8 cellular contexts compared by ENCODE assay signal in the genomic region with DNA sequence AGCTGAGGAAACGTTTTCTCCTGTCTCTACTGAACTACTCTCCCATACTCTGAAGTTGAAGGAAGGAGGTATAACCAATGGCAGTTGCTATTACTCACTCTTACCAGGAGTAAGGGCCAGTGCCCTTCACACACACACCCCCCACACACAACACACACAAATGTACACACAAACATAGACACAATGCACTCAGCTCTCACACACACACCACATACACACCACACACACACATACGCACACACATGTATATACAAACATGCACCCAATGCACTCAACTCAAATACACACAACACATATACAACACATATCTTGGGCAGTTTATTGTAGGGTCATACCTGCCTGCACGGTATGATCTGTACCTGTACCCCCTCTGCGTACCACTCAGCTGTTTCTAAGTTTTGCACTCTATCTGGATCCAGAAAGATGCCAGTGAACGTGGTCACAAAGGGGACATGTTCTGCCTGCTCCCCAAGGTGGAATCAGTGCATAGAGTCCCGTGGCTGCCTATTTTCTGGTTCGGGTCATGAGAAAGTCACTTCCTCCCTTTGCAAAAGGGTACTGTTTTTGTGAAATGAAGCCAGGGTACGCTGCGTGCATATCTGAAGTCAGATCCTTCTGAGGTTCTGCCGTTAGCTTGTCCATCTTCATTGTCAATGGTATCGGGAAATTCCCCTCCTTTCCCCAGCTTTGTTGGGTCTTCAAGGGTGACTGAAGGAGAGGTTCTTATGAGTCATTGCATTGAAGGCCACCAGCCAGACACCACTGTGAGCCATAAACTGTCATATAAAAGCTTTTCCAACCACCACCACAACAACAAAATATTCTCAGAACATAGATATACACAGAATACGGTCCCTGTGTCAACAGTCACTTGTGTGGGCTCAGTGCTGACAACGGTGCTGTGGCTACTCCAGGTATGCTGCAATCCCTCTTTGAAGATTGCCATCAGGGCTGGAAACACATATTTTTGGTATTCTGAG.
DNase-seq lines count a peak whose midpoint lies in the region; ATAC-seq and TF ChIP-seq lines count a peak whose summit lies in the region.

No MANE protein-coding gene starts in this region.

- peak overlapping the region in 7 of 8 donors; percentile 2 to 77 (median 49) for H3K27ac ChIP-seq in spleen

- peak overlapping the region; percentile 69 for H3K27ac Mint-ChIP-seq in activated T-cell treated with anti-CD3 and anti-CD28 coated beads, Interleukin-2, amount 50 U/mL, for 24 hours

- H3K9me3 ChIP-seq in spleen = no peaks in the 10 kb centered on the region

- DNase-seq in activated T-cell treated with anti-CD3 and anti-CD28 coated beads, Interleukin-2, amount 50 U/mL, for 24 hours = no peak
- no peak for DNase-seq in activated T-cell treated with anti-CD3 and anti-CD28 coated beads, Interleukin-2, amount 50 U/mL, for 1 hour
- DNase-seq in SW480 (ENCODE audit: low spot score) = peak; percentile 94
- no peak for DNase-seq in spleen
- DNase-seq in sciatic nerve (ENCODE audit: low spot score) = no peak
- no peak for DNase-seq in left lobe of liver (ENCODE audit: low spot score)
- DNase-seq in ecto neural progenitor cell (ENCODE audit: low spot score) = no peak

- peaks cover 49% of the 10 kb centered on the region for H3K4me1 Mint-ChIP-seq in activated T-cell treated with anti-CD3 and anti-CD28 coated beads, Interleukin-2, amount 50 U/mL, for 24 hours (ENCODE audit: low read depth)

- no peaks in the 10 kb centered on the region for H3K27me3 Mint-ChIP-seq in activated T-cell treated with anti-CD3 and anti-CD28 coated beads, Interleukin-2, amount 50 U/mL, for 24 hours

- WGBS in spleen, 5 donors = 65 to 79% (median 70%) methylated on average over 13 of the region's 13 CpGs

- no peaks in the 10 kb centered on the region for H3K27me3 ChIP-seq in spleen (replicated peaks in 1 of 7)

- H3K9me3 Mint-ChIP-seq in activated T-cell treated with anti-CD3 and anti-CD28 coated beads, Interleukin-2, amount 50 U/mL, for 24 hours = no peaks in the 10 kb centered on the region

- intact Hi-C loops in spleen (cut with DNase I; ENCODE audit: low total_unique reads) = no loop called here
- intact Hi-C loops in sciatic nerve (cut with DNase I) = no loop called here

- no peak overlapping the region for H3K4me3 Mint-ChIP-seq in activated T-cell treated with anti-CD3 and anti-CD28 coated beads, Interleukin-2, amount 50 U/mL, for 24 hours

- H3K36me3 ChIP-seq in spleen = no peaks in the 10 kb centered on the region

- no peak for TF ChIP-seq POLR2A in spleen (IDR thresholded peaks at IDR 0.05)

- H3K4me1 ChIP-seq in spleen = peaks cover 34 to 61% (median 47%) of the 10 kb centered on the region in 6 donors

- ATAC-seq in HG02642 (IDR thresholded peaks at IDR 0.05; ENCODE audit: poor library complexity, unreplicated experiment) (peak; percentile 47), sciatic nerve (no peak), left lobe of liver (no peak)

- no peak for TF ChIP-seq CTCF in spleen (IDR thresholded peaks at IDR 0.05 in 8 of 11, conservative IDR thresholded peaks at IDR 0.05 in 3 of 11)

- no peaks in the 10 kb centered on the region for H3K36me3 Mint-ChIP-seq in activated T-cell treated with anti-CD3 and anti-CD28 coated beads, Interleukin-2, amount 50 U/mL, for 24 hours (ENCODE audit: low read depth)

- H3K4me3 ChIP-seq in spleen = no peak overlapping the region
